Comparison of ENCODE assay signal across 8 cellular contexts in the genomic region with DNA sequence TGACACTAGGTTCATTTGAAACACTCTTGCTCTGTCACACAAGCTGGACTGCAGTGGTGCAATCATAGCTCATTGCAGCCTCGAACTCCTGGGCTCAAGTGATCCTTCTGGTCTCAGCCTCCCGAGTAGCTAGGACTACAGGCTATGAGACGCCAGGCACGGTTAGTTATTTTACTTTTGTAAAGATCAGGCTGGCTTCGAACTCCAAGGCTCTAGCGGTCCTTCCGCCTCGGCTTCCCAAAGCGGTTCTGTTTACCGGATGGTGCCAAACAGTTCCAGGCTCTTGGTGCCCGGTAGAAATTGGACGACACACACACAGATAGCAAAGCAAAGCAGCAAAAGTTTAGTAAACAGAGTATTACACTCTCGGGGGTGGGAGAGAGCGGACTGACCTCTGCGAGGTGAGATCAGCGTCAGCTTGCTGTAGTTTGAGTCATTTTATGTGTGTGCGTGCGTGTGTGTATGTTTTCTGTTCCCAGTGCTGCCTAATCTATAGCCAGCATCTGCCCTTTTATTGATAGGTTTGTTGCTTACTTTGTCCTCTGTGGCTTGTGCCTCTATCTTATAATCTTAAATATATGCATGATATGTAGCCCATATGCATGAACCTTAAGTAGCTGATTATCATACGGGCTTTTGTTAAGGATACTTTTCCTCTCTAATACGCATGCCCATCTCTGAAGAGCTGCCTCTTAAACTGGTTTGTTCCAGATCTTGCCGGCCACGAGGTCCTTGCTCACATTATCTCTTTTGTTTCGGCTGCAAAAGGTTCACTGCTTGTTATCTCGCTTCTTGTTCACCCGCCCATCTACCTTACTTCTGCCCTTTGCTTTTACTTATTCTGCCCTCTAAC.
DNase-seq lines count a peak whose midpoint lies in the region; ATAC-seq and TF ChIP-seq lines count a peak whose summit lies in the region.

No MANE protein-coding gene starts in this region.

- TF ChIP-seq CTCF in BJ (IDR thresholded peaks at IDR 0.05; ENCODE audit: insufficient read depth, low read depth, low read length): no peak
- no peak for TF ChIP-seq CTCF in activated CD8-positive, alpha-beta T cell treated with anti-CD3 and anti-CD28 coated beads for 36 hours (IDR thresholded peaks at IDR 0.05)
- TF ChIP-seq CTCF in mucosa of descending colon (IDR thresholded peaks at IDR 0.05): no peak
- no peak for TF ChIP-seq CTCF in testis (IDR thresholded peaks at IDR 0.05)

- intact Hi-C loops in activated CD8-positive, alpha-beta T cell treated with anti-CD3 and anti-CD28 coated beads for 36 hours (cut with micrococcal nuclease): no loop called here
- intact Hi-C loops in mucosa of descending colon (cut with DNase I, micrococcal nuclease): no loop called here
- intact Hi-C loops in testis (cut with DNase I; ENCODE audit: low total_unique reads): no loop called here

- H3K4me3 ChIP-seq in BJ (ENCODE audit: low read depth, low read length) (peak overlapping the region; percentile 60), mucosa of descending colon (peak overlapping the region; percentile 33), testis (peak overlapping the region; percentile 87 to 95)

- H3K9me3 ChIP-seq in mucosa of descending colon (no peaks in the 10 kb centered on the region), testis (no peaks in the 10 kb centered on the region)

- no peak overlapping the region for H3K27ac Mint-ChIP-seq in activated CD8-positive, alpha-beta T cell treated with anti-CD3 and anti-CD28 coated beads for 36 hours

- in situ Hi-C loops in GM18951 (cut with MboI; ENCODE audit: low sequenced_read_pairs, unreplicated experiment): no loop called here

- POLR2A ChIA-PET in BJ (lab: Charles Lee): interaction anchor here (0.6 to 4.2 kb wide), 8 partner anchors 12 to 1620 kb away, joined by 3 to 28 read pairs (median 8); a partner anchor contains a TSS
- POLR2A ChIA-PET in activated CD8-positive, alpha-beta T cell treated with anti-CD3 and anti-CD28 coated beads for 36 hours (lab: Charles Lee): interaction anchor here (1.0 to 11.9 kb wide), 25 partner anchors 7 to 1817 kb away, joined by 3 to 1105 read pairs (median 6); a partner anchor contains a TSS

- peak overlapping the region; percentile 95 to 96 for H3K27ac ChIP-seq in testis

- no peak overlapping the region for H3K4me3 Mint-ChIP-seq in activated CD8-positive, alpha-beta T cell treated with anti-CD3 and anti-CD28 coated beads for 36 hours

- TF ChIP-seq POLR2A in GM18951 (IDR thresholded peaks at IDR 0.05; ENCODE audit: extremely low read depth, insufficient read depth, insufficient read length) (peak; percentile 73), erythroblast (IDR thresholded peaks at IDR 0.05; ENCODE audit: low read length) (peak; percentile 90), testis (IDR thresholded peaks at IDR 0.05) (no peak)

- H3K36me3 ChIP-seq in BJ (ENCODE audit: control insufficient read depth, insufficient read depth, low read length) (no peaks in the 10 kb centered on the region), mucosa of descending colon (ENCODE audit: low read depth) (no peaks in the 10 kb centered on the region), testis (ENCODE audit: low read depth, missing control alignments) (no peaks in the 10 kb centered on the region)

- 1% methylated on average over 25 of the region's 25 CpGs for WGBS in testis, 2 donors

- H3K27me3 ChIP-seq in BJ (ENCODE audit: control insufficient read depth, insufficient read depth, low read length): no peaks in the 10 kb centered on the region
- H3K27me3 ChIP-seq in testis: no peaks in the 10 kb centered on the region

- CTCF ChIA-PET in BJ (lab: Yijun Ruan, JAX): interaction anchor here (0.9 to 3.4 kb wide), 6 partner anchors 12 to 1811 kb away, joined by 3 to 32 read pairs (median 8); a partner anchor contains a TSS
- CTCF ChIA-PET in activated CD8-positive, alpha-beta T cell treated with anti-CD3 and anti-CD28 coated beads for 36 hours (lab: Charles Lee): interaction anchor here (1.1 to 7.0 kb wide), 9 partner anchors 12 to 85 kb away, joined by 3 to 66 read pairs (median 13); a partner anchor contains a TSS

- ATAC-seq in activated CD8-positive, alpha-beta T cell treated with anti-CD3 and anti-CD28 coated beads for 36 hours: peak; percentile 62
- peak; percentile 69 for ATAC-seq in mucosa of descending colon

- DNase-seq in BJ (ENCODE audit: low read depth) (peak; percentile 50), HS-5 (ENCODE audit: low read depth) (peak; percentile 76), NCI-H82 treated with DMSO at 0.1 percent for 48 hours (lab: John Stamatoyannopoulos, UW; ENCODE audit: unreplicated experiment) (peak; percentile 92), erythroblast (lab: John Stamatoyannopoulos, UW) (peak; percentile 95 to 98), mucosa of descending colon (peak; percentile 64 to 82 (median 64)), testis (peak; percentile 83)
- peak; percentile 79 for DNase-seq in activated CD8-positive, alpha-beta T cell treated with anti-CD3 and anti-CD28 coated beads for 36 hours

- no peaks in the 10 kb centered on the region for H3K27me3 Mint-ChIP-seq in activated CD8-positive, alpha-beta T cell treated with anti-CD3 and anti-CD28 coated beads for 36 hours

- peaks cover 20% of the 10 kb centered on the region for H3K4me1 Mint-ChIP-seq in activated CD8-positive, alpha-beta T cell treated with anti-CD3 and anti-CD28 coated beads for 36 hours (ENCODE audit: low read depth)

- peaks cover 5% of the 10 kb centered on the region for H3K4me1 ChIP-seq in mucosa of descending colon (ENCODE audit: low read depth)
- H3K4me1 ChIP-seq in testis: peaks cover 5% of the 10 kb centered on the region

- H3K36me3 Mint-ChIP-seq in activated CD8-positive, alpha-beta T cell treated with anti-CD3 and anti-CD28 coated beads for 36 hours (ENCODE audit: low read depth): no peaks in the 10 kb centered on the region

- no peaks in the 10 kb centered on the region for H3K9me3 Mint-ChIP-seq in activated CD8-positive, alpha-beta T cell treated with anti-CD3 and anti-CD28 coated beads for 36 hours

Comparison
In these comparisons a context has a peak if more than half of its experiments do, and no peak if none do; other contexts are left out.
1. Peak in every context shown above with its lines: DNase-seq, ATAC-seq, H3K4me3 ChIP-seq and H3K27ac ChIP-seq.
2. H3K4me3 ChIP-seq: peak in every context shown above with its lines; median percentile 91 in testis; 60 in BJ; 33 in mucosa of descending colon.